Comparison of ENCODE assay signal across 8 cellular contexts in the genomic region with DNA sequence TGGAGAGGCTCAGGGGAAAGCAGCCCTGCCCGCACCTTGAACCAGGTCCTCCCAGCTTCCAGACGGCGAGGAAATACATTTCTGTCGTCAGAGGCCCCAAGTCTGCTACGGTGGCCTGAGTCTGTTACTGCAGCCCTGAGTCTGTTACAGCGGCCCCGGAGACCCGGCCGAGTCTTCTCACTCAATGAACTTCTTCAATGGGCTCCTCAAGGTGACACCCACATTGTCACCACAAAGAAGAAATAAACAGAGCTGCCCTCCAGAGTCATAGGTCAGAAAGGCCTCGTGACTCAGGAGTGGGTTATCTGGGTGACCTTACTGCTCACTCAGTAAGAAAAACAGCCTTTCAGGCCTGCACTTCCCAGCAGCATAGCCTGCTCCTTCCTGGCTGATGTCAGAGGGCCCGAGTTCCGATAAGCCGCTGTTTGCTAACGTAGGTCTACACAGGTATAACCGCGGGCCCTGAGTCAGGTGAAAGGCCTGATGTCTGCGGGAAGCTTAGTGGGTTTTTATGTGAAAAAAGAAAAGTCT.
A peak's percentile ranks its signal among the peaks of the same experiment; 100 is the strongest.
DNase-seq lines count a peak whose midpoint lies in the region; ATAC-seq lines count a peak whose summit lies in the region.

No MANE protein-coding gene starts in this region.

- DNase-seq in NK-92 (lab: John Stamatoyannopoulos, UW; ENCODE audit: unreplicated experiment) (peak; percentile 59), mucosa of gallbladder (ENCODE audit: low spot score) (peak; percentile 23), posterior vena cava (ENCODE audit: low spot score) (no peak), MV-4-11 (lab: John Stamatoyannopoulos, UW) (no peak), NCI-H748 (lab: John Stamatoyannopoulos, UW; ENCODE audit: unreplicated experiment) (no peak)
- DNase-seq in activated T-cell treated with anti-CD3 and anti-CD28 coated beads, Interleukin-2, amount 50 U/mL, for 1 hour: peak; percentile 81
- peak; percentile 79 to 92 for DNase-seq in stimulated activated naive CD8-positive, alpha-beta T cell treated with anti-CD3 and anti-CD28 coated beads, Interleukin-15, amount 100 ng/mL, for 72 hours

- no peaks in the 10 kb centered on the region for H3K9me3 Mint-ChIP-seq in stimulated activated naive CD8-positive, alpha-beta T cell treated with anti-CD3 and anti-CD28 coated beads, Interleukin-15, amount 100 ng/mL, for 72 hours

- peak overlapping the region; percentile 67 to 68 for H3K4me3 Mint-ChIP-seq in stimulated activated naive CD8-positive, alpha-beta T cell treated with anti-CD3 and anti-CD28 coated beads, Interleukin-15, amount 100 ng/mL, for 72 hours

- peak; percentile 82 for ATAC-seq in stimulated activated naive CD8-positive, alpha-beta T cell treated with anti-CD3 and anti-CD28 coated beads, Interleukin-15, amount 100 ng/mL, for 72 hours
- no peak for ATAC-seq in GM19397 (IDR thresholded peaks at IDR 0.05; ENCODE audit: unreplicated experiment)

- H3K27ac Mint-ChIP-seq in stimulated activated naive CD8-positive, alpha-beta T cell treated with anti-CD3 and anti-CD28 coated beads, Interleukin-15, amount 100 ng/mL, for 72 hours: peak overlapping the region; percentile 94 to 96

- H3K27me3 Mint-ChIP-seq in stimulated activated naive CD8-positive, alpha-beta T cell treated with anti-CD3 and anti-CD28 coated beads, Interleukin-15, amount 100 ng/mL, for 72 hours: peaks cover 14% of the 10 kb centered on the region

- intact Hi-C loops in posterior vena cava (cut with DNase I): loop anchor here in 1 of 2 donors (5.0 kb wide), 1 partner anchor 157 kb away; no protein-coding TSS in a partner anchor

- peaks cover 83% of the 10 kb centered on the region for H3K4me1 Mint-ChIP-seq in stimulated activated naive CD8-positive, alpha-beta T cell treated with anti-CD3 and anti-CD28 coated beads, Interleukin-15, amount 100 ng/mL, for 72 hours

Comparison
In these comparisons a context has a peak if more than half of its experiments do, and no peak if none do; other contexts are left out.
1. DNase-seq: peak in NK-92 (single experiment), activated T-cell treated with anti-CD3 and anti-CD28 coated beads, Interleukin-2, amount 50 U/mL, for 1 hour (single experiment), mucosa of gallbladder (single experiment) and stimulated activated naive CD8-positive, alpha-beta T cell treated with anti-CD3 and anti-CD28 coated beads, Interleukin-15, amount 100 ng/mL, for 72 hours (2 of 2); none in posterior vena cava (single experiment), MV-4-11 (single experiment) and NCI-H748 (single experiment).